In the genomic region with DNA sequence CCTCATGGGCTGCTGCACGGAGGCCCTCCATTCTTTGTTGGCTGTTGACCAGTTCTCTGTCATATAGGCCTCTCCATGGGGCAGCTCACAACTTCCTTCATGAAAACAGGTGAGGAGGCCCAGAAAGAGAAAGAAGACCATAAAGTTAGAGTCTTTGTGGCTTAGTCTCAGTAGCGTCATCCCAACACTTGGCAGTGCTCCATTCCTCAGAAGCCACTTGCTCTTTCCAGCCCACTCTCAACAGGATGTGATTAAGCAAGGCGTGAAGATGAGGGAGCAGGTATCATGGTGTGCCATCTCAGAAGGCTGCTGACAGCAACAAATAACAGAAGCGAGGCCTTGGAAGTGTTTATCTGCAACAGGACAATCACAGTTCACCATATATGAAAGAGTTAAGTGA, we compare ENCODE assay signal across 4 cellular contexts. TPM values are rescaled to one million over a fixed set of nuclear protein-coding genes. Genes with fewer than 3 reads are reported as not detected.
"Had no signal": no experiment of that assay in that cellular context is flagged by ENCODE, and none has a peak within 500 bp of the region (broad histone marks: within the 10 kb centered on the region; RNA-seq: fewer than 3 reads in every experiment).

No MANE protein-coding gene starts in this region.

RNA-seq across cellular contexts. Expression of gene VCX3B, which starts 30.4 kb away (rescaled TPM):
- total RNA-seq: NCI-H460, Right ventricle myocardium superior, SJSA1 had no signal
- polyA plus RNA-seq: IgD-negative memory B cell had no signal
